8 cellular contexts compared by ENCODE assay signal in the genomic region with DNA sequence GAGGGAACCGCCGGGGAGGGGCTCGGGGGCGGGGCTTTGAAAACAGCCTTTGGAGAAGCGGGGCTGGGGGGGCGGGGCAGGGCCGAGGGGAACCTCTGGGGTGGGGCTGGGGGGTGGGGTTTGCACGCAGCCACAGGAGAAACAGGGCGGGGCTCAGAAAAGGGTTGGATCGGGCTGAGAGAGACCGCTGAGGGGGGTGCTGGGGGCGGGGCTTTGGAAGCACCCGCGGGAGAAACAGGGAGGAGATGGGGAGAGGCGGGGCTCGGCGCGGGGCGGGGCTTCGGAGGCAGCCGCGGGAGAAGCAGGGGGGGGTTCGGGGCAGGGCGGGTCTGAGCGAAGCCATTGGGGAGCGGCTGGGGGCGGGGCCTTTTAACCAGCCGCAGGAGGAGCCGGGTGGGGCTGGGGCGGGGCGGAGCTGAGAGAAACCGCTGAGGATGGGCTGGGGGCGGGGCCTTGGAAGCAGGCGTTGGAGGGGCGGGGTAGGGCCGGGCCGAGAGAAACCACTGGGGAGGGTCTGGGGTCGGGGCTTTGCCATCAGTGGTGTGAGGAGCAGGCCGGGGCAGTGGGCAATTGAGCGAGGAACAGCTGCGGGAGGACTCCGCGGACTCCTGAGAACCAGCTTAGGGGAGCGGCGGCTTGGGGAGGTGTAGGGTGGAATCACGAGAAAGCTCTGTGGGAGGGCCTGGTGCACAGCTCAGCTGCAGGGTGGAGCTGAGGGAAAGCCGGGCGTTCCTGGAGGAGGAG. TPM values are rescaled to one million over a fixed set of nuclear protein-coding genes. Genes with fewer than 3 reads are reported as not detected.
A peak's percentile ranks its signal among the peaks of the same experiment; 100 is the strongest.
DNase-seq lines count a peak whose midpoint lies in the region; ATAC-seq, FAIRE-seq and TF ChIP-seq lines count a peak whose summit lies in the region.

No MANE protein-coding gene starts in this region.

- H3K4me3 ChIP-seq in WI38 (ENCODE audit: low read depth, low read length), result peak overlapping the region; percentile 55
- H3K4me3 ChIP-seq in breast epithelium, result peak overlapping the region; percentile 46 to 70 (median 66)
- H3K4me3 ChIP-seq in small intestine (ENCODE audit: low read depth in 1 of 2, low read length in 2 of 2), result peak overlapping the region; percentile 22 to 49

- peak overlapping the region; percentile 83 to 95 (median 92) for H3K27ac Mint-ChIP-seq in immature natural killer cell

- DNase-seq in GM10248 (ENCODE audit: extremely low spot score) (peak; percentile 80), NCI-H2196 treated with DMSO at 0.1 percent for 48 hours (lab: John Stamatoyannopoulos, UW; ENCODE audit: unreplicated experiment) (peak; percentile 71), breast epithelium (ENCODE audit: low spot score in 2 of 2) (peak; percentile 94), immature natural killer cell (peak; percentile 82 to 89 (median 86)), small intestine (peak; percentile 91), GM12891 (ENCODE audit: insufficient read length, low spot score) (no peak)

- H3K4me3 Mint-ChIP-seq in immature natural killer cell, result peak overlapping the region; percentile 83 to 93 (median 88)

- no peaks in the 10 kb centered on the region for H3K27me3 ChIP-seq in breast epithelium
- no peaks in the 10 kb centered on the region for H3K27me3 ChIP-seq in small intestine (ENCODE audit: control insufficient read depth in 2 of 2, insufficient read depth in 2 of 2, low read length in 2 of 2)

- CTCF ChIA-PET in GM10248 (lab: Yijun Ruan, JAX), result interaction anchor here (1.2 to 1.8 kb wide), 3 partner anchors 18 to 145 kb away, joined by 3 to 4 read pairs (median 4); no protein-coding TSS in a partner anchor

- TF ChIP-seq CTCF in GM10248 (IDR thresholded peaks at IDR 0.05; ENCODE audit: control extremely low read depth, extremely low read depth, low read depth, missing control alignments) (no peak), WI38 (IDR thresholded peaks at IDR 0.05; ENCODE audit: low read depth, low read length) (no peak), breast epithelium (IDR thresholded peaks at IDR 0.05) (no peak)

- intact Hi-C loops in breast epithelium (cut with DNase I; ENCODE audit: low total_unique reads), result no loop called here

- WGBS in small intestine, 3 donors, result 2 to 39% (median 15%) methylated on average over 23 to 43 of the region's 48 CpGs

- ATAC-seq in HG03039 (IDR thresholded peaks at IDR 0.05; ENCODE audit: unreplicated experiment), result peak; percentile 14

- H3K9me3 ChIP-seq in breast epithelium, result no peaks in the 10 kb centered on the region
- H3K9me3 ChIP-seq in small intestine (ENCODE audit: control insufficient read depth, low read depth), result no peaks in the 10 kb centered on the region

- TF ChIP-seq POLR2A in breast epithelium (IDR thresholded peaks at IDR 0.05) (no peak), GM12891 (IDR thresholded peaks at IDR 0.05; ENCODE audit: low read depth, low read length) (no peak)

- FAIRE-seq in small intestine (lab: Jason Lieb, UNC) (no peak), GM12891 (lab: Jason Lieb, UNC) (no peak)

- H3K27ac ChIP-seq in breast epithelium (peak overlapping the region; percentile 92 to 98), small intestine (ENCODE audit: low read depth in 1 of 2, low read length in 1 of 2) (peak overlapping the region; percentile 75 to 98)

- peaks cover 6 to 12% of the 10 kb centered on the region in 2 donors for H3K4me1 Mint-ChIP-seq in immature natural killer cell

- no peaks in the 10 kb centered on the region for H3K36me3 ChIP-seq in breast epithelium
- no peaks in the 10 kb centered on the region for H3K36me3 ChIP-seq in small intestine (ENCODE audit: control insufficient read depth in 2 of 2, insufficient read depth in 2 of 2, low read length in 2 of 2)

- peaks cover 10 to 12% (median 12%) of the 10 kb centered on the region in 3 donors for H3K27me3 Mint-ChIP-seq in immature natural killer cell (ENCODE audit: low read depth in 3 of 3)

- POLR2A ChIA-PET in GM10248 (lab: Yijun Ruan, JAX), result interaction anchor here (0.7 to 3.2 kb wide), 4 partner anchors 110 to 629 kb away, joined by 3 to 30 read pairs (median 5); partner anchors contain the start of genes EOLA1 and MTM1

- peaks cover 0 to 2% (median 0%) of the 10 kb centered on the region in 6 donors for H3K9me3 Mint-ChIP-seq in immature natural killer cell

- H3K4me1 ChIP-seq in breast epithelium (no peaks in the 10 kb centered on the region), small intestine (ENCODE audit: control insufficient read depth in 2 of 2, insufficient read depth in 1 of 2, low read depth in 1 of 2, low read length in 1 of 2) (no peaks in the 10 kb centered on the region)

- no peaks in the 10 kb centered on the region for H3K36me3 Mint-ChIP-seq in immature natural killer cell

TF ChIP-seq in GM12891, 5 proteins besides CTCF, POLR2A, EP300 and RAD21:
- no peak for TF ChIP-seq SPI1 (IDR thresholded peaks at IDR 0.05; ENCODE audit: low read depth, low read length)

RNA-seq across cellular contexts. Expression of gene EOLA2, which starts 1.2 kb away (rescaled TPM):
- 10 to 100 TPM; 21.6 to 34.7 (median 32.2) TPM for total RNA-seq in breast epithelium
- polyA plus RNA-seq in immature natural killer cell (10 to 100 TPM; 38.6 to 65.1 (median 51.5) TPM), small intestine (10 to 100 TPM; 22.6 to 31.6 (median 23.2) TPM)
- 36.6 TPM for polyA plus RNA-seq in GM12891 (2012; ENCODE audit: low read depth, missing spikeins)

RNA-seq across cellular contexts. Expression of gene HSFX4, which starts 10.1 kb away (rescaled TPM):
- total RNA-seq in breast epithelium, result not detected
- polyA plus RNA-seq in immature natural killer cell (not detected), small intestine (not detected)
- polyA plus RNA-seq in GM12891 (2012; ENCODE audit: low read depth, missing spikeins), result 0.49 TPM

RNA-seq across cellular contexts. Expression of gene MAGEA8, which starts 58.5 kb away (rescaled TPM):
- not detected for total RNA-seq in breast epithelium
- not detected for polyA plus RNA-seq in immature natural killer cell
- polyA plus RNA-seq in small intestine, result not detected
- polyA plus RNA-seq in GM12891 (2012; ENCODE audit: low read depth, missing spikeins), result not detected
